ENCODE assay signal across 11 cellular contexts in the genomic region with DNA sequence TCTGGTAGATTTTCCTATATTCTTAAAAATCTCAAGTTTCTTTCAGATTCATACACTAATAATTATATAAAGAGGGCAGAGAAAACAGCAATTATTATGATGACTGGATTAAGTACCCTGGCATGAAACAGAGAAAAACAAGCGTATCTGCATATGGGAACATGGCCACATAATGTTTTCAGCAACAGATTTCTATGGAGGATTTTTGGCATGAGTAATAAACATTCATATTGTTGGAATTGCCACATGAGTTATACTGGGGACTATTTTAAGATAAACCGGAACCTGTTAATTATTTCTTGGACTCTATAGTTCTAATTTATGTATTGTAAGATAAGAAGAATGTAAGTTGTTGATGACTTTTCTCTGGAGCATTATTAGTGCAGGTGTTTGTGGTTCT.
DNase-seq lines count a peak whose midpoint lies in the region; ATAC-seq and TF ChIP-seq lines count a peak whose summit lies in the region.
"Had no signal": no experiment of that assay in that cellular context is flagged by ENCODE, and none has a peak within 500 bp of the region (broad histone marks: within the 10 kb centered on the region; RNA-seq: fewer than 3 reads in every experiment).

No MANE protein-coding gene starts in this region.

- no peak overlapping the region for H3K4me3 Mint-ChIP-seq in mesothelial cell of epicardium
- no peak overlapping the region for H3K4me3 Mint-ChIP-seq in activated naive CD8-positive, alpha-beta T cell treated with anti-CD3 and anti-CD28 coated beads for 36 hours
- H3K4me3 Mint-ChIP-seq: H9 had no signal

- intact Hi-C loops in Right ventricle myocardium superior (cut with DNase I): loop anchor here (5.0 kb wide), 1 partner anchor 810 kb away; no protein-coding TSS in a partner anchor

- no peaks in the 10 kb centered on the region for H3K36me3 Mint-ChIP-seq in mesothelial cell of epicardium
- no peaks in the 10 kb centered on the region for H3K36me3 Mint-ChIP-seq in activated naive CD8-positive, alpha-beta T cell treated with anti-CD3 and anti-CD28 coated beads for 36 hours
- H3K36me3 Mint-ChIP-seq: CD8-positive, alpha-beta memory T cell had no signal

- H3K4me1 Mint-ChIP-seq in mesothelial cell of epicardium: peaks cover 11% of the 10 kb centered on the region
- peaks cover 3% of the 10 kb centered on the region for H3K4me1 Mint-ChIP-seq in activated naive CD8-positive, alpha-beta T cell treated with anti-CD3 and anti-CD28 coated beads for 36 hours

- peak overlapping the region; percentile 21 for H3K27ac Mint-ChIP-seq in mesothelial cell of epicardium
- no peak overlapping the region for H3K27ac Mint-ChIP-seq in activated naive CD8-positive, alpha-beta T cell treated with anti-CD3 and anti-CD28 coated beads for 36 hours
- H3K27ac Mint-ChIP-seq: H9 had no signal

- H3K27me3 Mint-ChIP-seq in mesothelial cell of epicardium (ENCODE audit: low read depth): no peaks in the 10 kb centered on the region
- no peaks in the 10 kb centered on the region for H3K27me3 Mint-ChIP-seq in activated naive CD8-positive, alpha-beta T cell treated with anti-CD3 and anti-CD28 coated beads for 36 hours

- no peak for TF ChIP-seq CTCF in VCaP (conservative IDR thresholded peaks at IDR 0.05)
- TF ChIP-seq CTCF in mesothelial cell of epicardium (IDR thresholded peaks at IDR 0.05; ENCODE audit: unreplicated experiment): no peak

- DNase-seq in EL (peak; percentile 18), mesothelial cell of epicardium (ENCODE audit: low spot score in 2 of 2, unreplicated experiment in 2 of 2) (no peak), Right ventricle myocardium superior (no peak)
- DNase-seq in activated naive CD8-positive, alpha-beta T cell treated with anti-CD3 and anti-CD28 coated beads for 36 hours: no peak
- DNase-seq in stimulated activated CD4-positive, alpha-beta T cell treated with anti-CD3 and anti-CD28 coated beads, Interleukin-2, amount 100 ng/mL, for 24 hours: no peak
- DNase-seq: Caco-2, GOT3, H9 had no signal

- peak overlapping the region; percentile 59 for H3K27ac ChIP-seq in VCaP

- no peak for ATAC-seq in Right ventricle myocardium superior (ENCODE audit: poor library complexity)
- ATAC-seq: HepG2 had no signal

- H3K9me3 Mint-ChIP-seq in mesothelial cell of epicardium: no peaks in the 10 kb centered on the region
- no peaks in the 10 kb centered on the region for H3K9me3 Mint-ChIP-seq in activated naive CD8-positive, alpha-beta T cell treated with anti-CD3 and anti-CD28 coated beads for 36 hours
- H3K9me3 Mint-ChIP-seq: CD8-positive, alpha-beta memory T cell; H9 had no signal
